ENCODE assay signal across 9 cellular contexts in the genomic region with DNA sequence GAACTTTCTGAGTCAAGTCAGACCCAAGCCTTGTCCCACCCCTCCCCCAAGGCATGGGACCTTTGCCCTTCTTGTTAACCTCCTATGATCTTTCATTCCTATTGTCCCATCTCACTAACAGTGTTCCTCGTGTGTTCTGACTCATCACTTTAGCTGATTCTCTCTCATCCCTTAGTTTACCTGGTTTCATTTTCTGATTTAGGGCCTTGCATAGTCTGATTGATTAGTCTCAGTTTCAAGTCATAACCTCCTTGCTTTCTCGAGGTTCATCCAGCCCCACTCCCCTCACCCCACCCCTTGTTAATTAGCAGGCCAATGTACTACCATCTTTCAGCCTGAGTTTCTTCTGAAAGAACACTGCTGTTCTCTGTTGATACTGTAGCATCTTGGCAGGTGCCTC.
DNase-seq lines count a peak whose midpoint lies in the region; ATAC-seq lines count a peak whose summit lies in the region.
"Had no signal": no experiment of that assay in that cellular context is flagged by ENCODE, and none has a peak within 500 bp of the region (broad histone marks: within the 10 kb centered on the region; RNA-seq: fewer than 3 reads in every experiment).

No MANE protein-coding gene starts in this region.

- CTCF ChIA-PET in activated CD8-positive, alpha-beta memory T cell treated with anti-CD3 and anti-CD28 coated beads, Interleukin-2, amount 10 ng/mL, durations not matched to agents 7 days and 5 days (lab: Charles Lee) = no interaction called here

- H3K4me3 Mint-ChIP-seq in activated CD8-positive, alpha-beta memory T cell treated with anti-CD3 and anti-CD28 coated beads, Interleukin-2, amount 10 ng/mL, durations not matched to agents 7 days and 5 days = peak overlapping the region; percentile 35

- no peaks in the 10 kb centered on the region for H3K36me3 Mint-ChIP-seq in activated CD8-positive, alpha-beta memory T cell treated with anti-CD3 and anti-CD28 coated beads, Interleukin-2, amount 10 ng/mL, durations not matched to agents 7 days and 5 days

- H3K4me1 Mint-ChIP-seq in activated CD8-positive, alpha-beta memory T cell treated with anti-CD3 and anti-CD28 coated beads, Interleukin-2, amount 10 ng/mL, durations not matched to agents 7 days and 5 days = peaks cover 57% of the 10 kb centered on the region

- peak; percentile 57 for DNase-seq in activated CD8-positive, alpha-beta memory T cell treated with anti-CD3 and anti-CD28 coated beads, Interleukin-2, amount 10 ng/mL, durations not matched to agents 7 days and 5 days
- no peak for DNase-seq in activated CD8-positive, alpha-beta memory T cell treated with anti-CD3 and anti-CD28 coated beads, Interleukin-2, amount 50 U/mL, for 48 hours
- DNase-seq in kidney tubule cell (ENCODE audit: low spot score) (peak; percentile 60), mucosa of gallbladder (ENCODE audit: low spot score) (no peak), hippocampal formation (lab: John Stamatoyannopoulos, UW) (no peak), D341Med (ENCODE audit: low spot score) (no peak)
- DNase-seq: NCI-H1694 treated with DMSO at 0.1 percent for 48 hours had no signal

- no peaks in the 10 kb centered on the region for H3K9me3 Mint-ChIP-seq in activated CD8-positive, alpha-beta memory T cell treated with anti-CD3 and anti-CD28 coated beads, Interleukin-2, amount 10 ng/mL, durations not matched to agents 7 days and 5 days (ENCODE audit: low read depth)

- peak; percentile 70 for ATAC-seq in activated CD8-positive, alpha-beta memory T cell treated with anti-CD3 and anti-CD28 coated beads, Interleukin-2, amount 10 ng/mL, durations not matched to agents 7 days and 5 days
- ATAC-seq in GM21619 (IDR thresholded peaks at IDR 0.05; ENCODE audit: unreplicated experiment) (peak; percentile 47), HG03432 (IDR thresholded peaks at IDR 0.05; ENCODE audit: unreplicated experiment) (peak; percentile 65)

- H3K27me3 Mint-ChIP-seq in activated CD8-positive, alpha-beta memory T cell treated with anti-CD3 and anti-CD28 coated beads, Interleukin-2, amount 10 ng/mL, durations not matched to agents 7 days and 5 days = no peaks in the 10 kb centered on the region

- H3K27ac Mint-ChIP-seq in activated CD8-positive, alpha-beta memory T cell treated with anti-CD3 and anti-CD28 coated beads, Interleukin-2, amount 10 ng/mL, durations not matched to agents 7 days and 5 days = peak overlapping the region; percentile 87

Comparison
In these comparisons a context has a peak if more than half of its experiments do, and no peak if none do; other contexts are left out.
1. DNase-seq: peak in activated CD8-positive, alpha-beta memory T cell treated with anti-CD3 and anti-CD28 coated beads, Interleukin-2, amount 10 ng/mL, durations not matched to agents 7 days and 5 days (single experiment) and kidney tubule cell (single experiment); none in activated CD8-positive, alpha-beta memory T cell treated with anti-CD3 and anti-CD28 coated beads, Interleukin-2, amount 50 U/mL, for 48 hours (single experiment), mucosa of gallbladder (single experiment), hippocampal formation (0 of 2) and D341Med (single experiment).
2. Peak in every context shown above with its lines, with median percentiles within 50 percentile points of each other: ATAC-seq.